ENCODE assay signal across 9 cellular contexts in the genomic region with DNA sequence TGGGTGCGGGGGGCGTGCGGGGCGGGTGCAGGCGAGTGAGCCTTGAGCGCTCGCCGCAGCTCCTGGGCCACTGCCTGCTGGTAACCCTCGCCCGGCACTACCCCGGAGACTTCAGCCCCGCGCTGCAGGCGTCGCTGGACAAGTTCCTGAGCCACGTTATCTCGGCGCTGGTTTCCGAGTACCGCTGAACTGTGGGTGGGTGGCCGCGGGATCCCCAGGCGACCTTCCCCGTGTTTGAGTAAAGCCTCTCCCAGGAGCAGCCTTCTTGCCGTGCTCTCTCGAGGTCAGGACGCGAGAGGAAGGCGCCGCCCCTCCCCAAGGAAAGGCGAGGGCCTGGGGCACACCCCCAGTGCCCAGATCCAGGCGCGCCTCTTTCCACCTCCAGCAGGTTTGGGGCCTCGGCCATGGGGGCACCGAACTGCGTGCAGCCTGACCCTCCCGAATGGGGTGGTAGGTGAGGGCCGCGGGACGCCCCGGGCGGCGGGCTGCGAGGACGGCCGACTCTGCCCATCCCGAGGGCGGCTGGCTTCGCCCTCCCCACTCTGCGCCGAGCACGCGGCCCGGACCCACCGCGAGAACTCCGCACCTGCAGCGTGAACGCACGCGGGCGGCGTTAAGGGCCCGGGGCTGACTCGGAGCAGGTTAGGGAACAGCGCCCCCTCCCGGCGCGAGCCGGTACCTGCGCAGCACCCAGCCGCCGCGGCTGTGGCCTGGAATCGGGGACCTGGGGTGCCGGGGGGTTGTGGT. TPM values are rescaled to one million over a fixed set of nuclear protein-coding genes. Genes with fewer than 3 reads are reported as not detected.
DNase-seq lines count a peak whose midpoint lies in the region; ATAC-seq and TF ChIP-seq lines count a peak whose summit lies in the region.
"Had no signal": no experiment of that assay in that cellular context is flagged by ENCODE, and none has a peak within 500 bp of the region (broad histone marks: within the 10 kb centered on the region; RNA-seq: fewer than 3 reads in every experiment).

No MANE protein-coding gene starts in this region.

- DNase-seq in COLO829 (ENCODE audit: low spot score) (peak; percentile 70), NCI-H526 treated with DMSO at 0.1 percent for 48 hours (lab: John Stamatoyannopoulos, UW) (peak; percentile 20), dermis blood vessel endothelial cell (peak; percentile 80), lower leg skin (ENCODE audit: low spot score in 2 of 2) (peak; percentile 27 to 94)
- DNase-seq in activated CD4-positive, alpha-beta T cell treated with anti-CD3 and anti-CD28 coated beads, Interleukin-2, amount 50 U/mL, for 4 hours = peak; percentile 78 to 83
- DNase-seq in stimulated activated CD4-positive, alpha-beta T cell treated with anti-CD3 and anti-CD28 coated beads, TNF-alpha, amount 100 ng/mL, for 24 hours (ENCODE audit: low read depth in 3 of 3) = peak; percentile 68 to 85 (median 76)

- no peak overlapping the region for H3K4me3 ChIP-seq in lower leg skin (ENCODE audit: low read depth, poor library complexity, severe bottlenecking)
- H3K4me3 ChIP-seq: SJCRH30 had no signal

- 0 to 2% methylated on average over 31 to 52 of the region's 76 CpGs for WGBS in lower leg skin, 2 donors

- TF ChIP-seq CTCF in lower leg skin (IDR thresholded peaks at IDR 0.05) = peak in 1 of 3 donors; percentile 16

- peak; percentile 58 for ATAC-seq in HG02798 (IDR thresholded peaks at IDR 0.05; ENCODE audit: poor library complexity, unreplicated experiment)
- ATAC-seq in GM21717 (IDR thresholded peaks at IDR 0.05; ENCODE audit: unreplicated experiment) = no peak

- intact Hi-C loops in lower leg skin (cut with DNase I; ENCODE audit: low total_unique reads) = loop anchor here (5.0 kb wide), 1 partner anchor 74 kb away; no protein-coding TSS in a partner anchor

- no peak for TF ChIP-seq POLR2A in lower leg skin (IDR thresholded peaks at IDR 0.05)

RNA-seq across cellular contexts. Expression of a gene that starts 0.8 kb away (rescaled TPM):
- total RNA-seq in dermis blood vessel endothelial cell (0.34 TPM in 1 of 2 replicates, not detected in the other), lower leg skin (1 to 10 TPM in 1 of 4 donors, not detected in 3; 1.7 TPM)
- total RNA-seq: SJCRH30 had no signal

RNA-seq across cellular contexts. Expression of a gene that starts 4.6 kb away (rescaled TPM):
- not detected in 2 replicates for total RNA-seq in dermis blood vessel endothelial cell
- total RNA-seq in lower leg skin = 100 to 1,000 TPM in 2 of 4 donors, 10 to 100 TPM in 1, 1 to 10 TPM in 1; 2.5 to 474 (median 180) TPM
- total RNA-seq: SJCRH30 had no signal

RNA-seq across cellular contexts. Expression of a gene that starts 8.4 kb away (rescaled TPM):
- total RNA-seq in dermis blood vessel endothelial cell (0.42 TPM in 1 of 2 replicates, not detected in the other), lower leg skin (100 to 1,000 TPM in 1 of 4 donors, 10 to 100 TPM in 2, 1 to 10 TPM in 1; 1.3 to 348 (median 64.4) TPM)
- total RNA-seq: SJCRH30 had no signal

RNA-seq across cellular contexts. Expression of a gene that starts 15.3 kb away (rescaled TPM):
- total RNA-seq in dermis blood vessel endothelial cell (not detected in 2 replicates), lower leg skin (not detected)
- total RNA-seq: SJCRH30 had no signal

RNA-seq across cellular contexts. Expression of a gene that starts 28.6 kb away (rescaled TPM):
- total RNA-seq in dermis blood vessel endothelial cell = not detected in 2 replicates
- total RNA-seq in lower leg skin = not detected
- total RNA-seq: SJCRH30 had no signal

Comparison
In these comparisons a context has a peak if more than half of its experiments do, and no peak if none do; other contexts are left out.
1. DNase-seq: peak in every context shown above with its lines; median percentile 80 in activated CD4-positive, alpha-beta T cell treated with anti-CD3 and anti-CD28 coated beads, Interleukin-2, amount 50 U/mL, for 4 hours; 80 in dermis blood vessel endothelial cell; 76 in stimulated activated CD4-positive, alpha-beta T cell treated with anti-CD3 and anti-CD28 coated beads, TNF-alpha, amount 100 ng/mL, for 24 hours; 70 in COLO829; 60 in lower leg skin; 20 in NCI-H526 treated with DMSO at 0.1 percent for 48 hours.